In genomic region chr3:45207471-45207870, GRCh38 we compare ENCODE assay signal across 1 cellular context.
TF ChIP-seq lines count a peak whose summit lies in the region.

No MANE protein-coding gene starts in this region.

TF ChIP-seq in H1, 55 proteins besides CTCF, POLR2A, EP300 and RAD21:
- no peak for TF ChIP-seq JUN (IDR thresholded peaks at IDR 0.05; ENCODE audit: low read depth, low read length)
- TF ChIP-seq RXRA (IDR thresholded peaks at IDR 0.05; ENCODE audit: insufficient read depth, low read depth, low read length): no peak
- TF ChIP-seq SAP30 (IDR thresholded peaks at IDR 0.05; ENCODE audit: insufficient read depth, insufficient replicate concordance, low read length): no peak
- TF ChIP-seq SUZ12 (IDR thresholded peaks at IDR 0.05; ENCODE audit: low read length): no peak
- TF ChIP-seq ASH2L (IDR thresholded peaks at IDR 0.05; ENCODE audit: low read length): no peak
- no peak for TF ChIP-seq E2F6 (IDR thresholded peaks at IDR 0.05)
- TF ChIP-seq TEAD4 (IDR thresholded peaks at IDR 0.05; ENCODE audit: low read depth, low read length): no peak
- TF ChIP-seq SRF (IDR thresholded peaks at IDR 0.05; ENCODE audit: low read depth, low read length): no peak
